8 cellular contexts compared by ENCODE assay signal in genomic region chr9:35115680-35116538, GRCh38.
DNase-seq lines count a peak whose midpoint lies in the region; ATAC-seq and TF ChIP-seq lines count a peak whose summit lies in the region.

TSS of gene ATOSB (minus strand) at chr9:35115862. CDS start at chr9:35108274, 7,588 bp downstream.

- no peak for TF ChIP-seq CTCF in AG09309 (IDR thresholded peaks at IDR 0.05; ENCODE audit: control insufficient read depth, insufficient read depth, low read depth, low read length, missing control alignments)

- peak; percentile 46 for ATAC-seq in GM19025 (IDR thresholded peaks at IDR 0.05; ENCODE audit: low read depth, unreplicated experiment)
- ATAC-seq in HG03342 (IDR thresholded peaks at IDR 0.05; ENCODE audit: unreplicated experiment) = peak; percentile 54

- peak within 1 kb of the TSS; percentile 71 for H3K4me3 ChIP-seq in AG09309 (ENCODE audit: control insufficient read depth, low read depth, low read length)

- peak; percentile 78 for DNase-seq in AG09309 (ENCODE audit: low read depth)
- DNase-seq in NCI-H446 (lab: John Stamatoyannopoulos, UW) = peak; percentile 97 to 100
- peak; percentile 86 for DNase-seq in activated CD4-positive, CD25-positive, alpha-beta regulatory T cell treated with anti-CD3 and anti-CD28 coated beads, Interleukin-2, amount 50 U/mL, for 16 hours (ENCODE audit: low read depth, low spot score)
- DNase-seq in cerebellar cortex (ENCODE audit: low spot score) = peak; percentile 97
- DNase-seq in islet precursor cell = peak; percentile 100
- DNase-seq in stimulated activated CD4-positive, alpha-beta T cell treated with anti-CD3 and anti-CD28 coated beads, Interleukin-12 subunit alpha, Interleukin-12 subunit beta, amount 100 ng/mL, for 48 hours (ENCODE audit: low read depth in 2 of 3, low spot score in 1 of 3) = peak; percentile 85 to 92 (median 87)

Comparison
In these comparisons a context has a peak if more than half of its experiments do, and no peak if none do; other contexts are left out.
1. Peak in every context shown above with its lines: DNase-seq, ATAC-seq and H3K4me3 ChIP-seq.